In the genomic region with DNA sequence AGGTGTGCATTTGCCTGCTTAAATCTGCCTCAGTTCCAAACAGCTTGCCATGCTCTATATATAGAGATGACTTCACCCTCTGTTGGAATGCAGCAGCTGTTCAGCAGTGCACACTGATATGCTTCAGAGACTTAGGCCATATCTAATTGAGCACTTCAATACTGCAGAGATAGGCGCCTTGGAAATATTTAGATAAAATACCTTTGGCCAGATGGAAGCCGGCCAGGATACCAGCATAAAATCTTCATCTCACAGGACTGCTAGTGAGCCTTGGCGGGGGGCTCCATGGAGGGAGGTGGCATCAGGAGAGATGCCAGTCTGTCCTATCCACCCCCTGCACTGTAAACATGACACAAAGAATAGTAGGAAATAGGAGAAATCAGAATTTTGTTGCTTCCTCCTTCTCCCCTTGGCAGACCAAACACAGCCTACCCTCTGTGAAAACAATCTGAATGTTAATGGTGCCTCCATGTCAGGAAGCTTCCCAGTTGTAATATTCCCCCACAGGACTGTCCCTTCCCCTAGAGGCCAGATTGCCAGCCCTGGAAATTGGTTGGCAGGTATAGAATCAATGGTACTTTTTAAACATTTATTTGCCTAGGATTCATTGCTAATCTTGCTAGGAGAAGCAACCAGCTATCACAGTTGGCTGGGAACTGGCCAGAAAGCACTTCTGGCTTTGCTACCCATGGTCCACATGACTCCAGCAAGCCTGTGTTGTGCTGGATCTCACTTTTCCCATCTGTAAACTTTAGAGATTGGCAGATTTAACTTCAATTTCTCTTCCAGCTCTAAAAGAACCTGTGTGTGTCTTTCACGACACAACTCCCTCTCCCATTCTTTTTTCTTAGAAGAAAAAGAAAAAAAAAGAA, we compare ENCODE assay signal across 2 cellular contexts.
TF ChIP-seq lines count a peak whose summit lies in the region.

No MANE protein-coding gene starts in this region.

TF ChIP-seq in GM23338, 12 proteins besides CTCF, POLR2A, EP300 and RAD21 (continued from another document):
- TF ChIP-seq, protein P1, sequence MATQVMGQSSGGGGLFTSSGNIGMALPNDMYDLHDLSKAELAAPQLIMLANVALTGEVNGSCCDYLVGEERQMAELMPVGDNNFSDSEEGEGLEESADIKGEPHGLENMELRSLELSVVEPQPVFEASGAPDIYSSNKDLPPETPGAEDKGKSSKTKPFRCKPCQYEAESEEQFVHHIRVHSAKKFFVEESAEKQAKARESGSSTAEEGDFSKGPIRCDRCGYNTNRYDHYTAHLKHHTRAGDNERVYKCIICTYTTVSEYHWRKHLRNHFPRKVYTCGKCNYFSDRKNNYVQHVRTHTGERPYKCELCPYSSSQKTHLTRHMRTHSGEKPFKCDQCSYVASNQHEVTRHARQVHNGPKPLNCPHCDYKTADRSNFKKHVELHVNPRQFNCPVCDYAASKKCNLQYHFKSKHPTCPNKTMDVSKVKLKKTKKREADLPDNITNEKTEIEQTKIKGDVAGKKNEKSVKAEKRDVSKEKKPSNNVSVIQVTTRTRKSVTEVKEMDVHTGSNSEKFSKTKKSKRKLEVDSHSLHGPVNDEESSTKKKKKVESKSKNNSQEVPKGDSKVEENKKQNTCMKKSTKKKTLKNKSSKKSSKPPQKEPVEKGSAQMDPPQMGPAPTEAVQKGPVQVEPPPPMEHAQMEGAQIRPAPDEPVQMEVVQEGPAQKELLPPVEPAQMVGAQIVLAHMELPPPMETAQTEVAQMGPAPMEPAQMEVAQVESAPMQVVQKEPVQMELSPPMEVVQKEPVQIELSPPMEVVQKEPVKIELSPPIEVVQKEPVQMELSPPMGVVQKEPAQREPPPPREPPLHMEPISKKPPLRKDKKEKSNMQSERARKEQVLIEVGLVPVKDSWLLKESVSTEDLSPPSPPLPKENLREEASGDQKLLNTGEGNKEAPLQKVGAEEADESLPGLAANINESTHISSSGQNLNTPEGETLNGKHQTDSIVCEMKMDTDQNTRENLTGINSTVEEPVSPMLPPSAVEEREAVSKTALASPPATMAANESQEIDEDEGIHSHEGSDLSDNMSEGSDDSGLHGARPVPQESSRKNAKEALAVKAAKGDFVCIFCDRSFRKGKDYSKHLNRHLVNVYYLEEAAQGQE (IDR thresholded peaks at IDR 0.05; ENCODE audit: unreplicated experiment), result no peak
- TF ChIP-seq ZNF331 (CRISPR knock-in tag; IDR thresholded peaks at IDR 0.05; ENCODE audit: low read depth), result no peak
- TF ChIP-seq, protein P2, sequence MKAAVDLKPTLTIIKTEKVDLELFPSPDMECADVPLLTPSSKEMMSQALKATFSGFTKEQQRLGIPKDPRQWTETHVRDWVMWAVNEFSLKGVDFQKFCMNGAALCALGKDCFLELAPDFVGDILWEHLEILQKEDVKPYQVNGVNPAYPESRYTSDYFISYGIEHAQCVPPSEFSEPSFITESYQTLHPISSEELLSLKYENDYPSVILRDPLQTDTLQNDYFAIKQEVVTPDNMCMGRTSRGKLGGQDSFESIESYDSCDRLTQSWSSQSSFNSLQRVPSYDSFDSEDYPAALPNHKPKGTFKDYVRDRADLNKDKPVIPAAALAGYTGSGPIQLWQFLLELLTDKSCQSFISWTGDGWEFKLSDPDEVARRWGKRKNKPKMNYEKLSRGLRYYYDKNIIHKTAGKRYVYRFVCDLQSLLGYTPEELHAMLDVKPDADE (IDR thresholded peaks at IDR 0.05), result no peak
- no peak for TF ChIP-seq CREB1 (CRISPR knock-in tag; IDR thresholded peaks at IDR 0.05; ENCODE audit: low read depth)

TF ChIP-seq in SK-N-SH, 30 proteins besides CTCF, POLR2A, EP300 and RAD21 (continued from another document):
- TF ChIP-seq ZBTB33 (IDR thresholded peaks at IDR 0.05; ENCODE audit: borderline replicate concordance, low read depth), result no peak
- TF ChIP-seq TAF1 (IDR thresholded peaks at IDR 0.05; ENCODE audit: borderline replicate concordance, low read depth, low read length), result no peak
